ENCODE assay signal across 10 cellular contexts in genomic region chr7:17130281-17131059, GRCh38.
DNase-seq lines count a peak whose midpoint lies in the region; ATAC-seq and TF ChIP-seq lines count a peak whose summit lies in the region.
"Had no signal": no experiment of that assay in that cellular context is flagged by ENCODE, and none has a peak within 500 bp of the region (broad histone marks: within the 10 kb centered on the region; RNA-seq: fewer than 3 reads in every experiment).

No MANE protein-coding gene starts in this region.

- 0 to 20% methylated on average over 1 of the region's 5 CpGs for WGBS in mesodermal cell (ENCODE audit: insufficient coverage in 2 of 2), 2 experiments

- H3K4me1 ChIP-seq in mesodermal cell (ENCODE audit: control insufficient read depth, insufficient read depth, low read length, poor library complexity, severe bottlenecking), result peaks cover 13% of the 10 kb centered on the region
- H3K4me1 ChIP-seq in effector memory CD4-positive, alpha-beta T cell (ENCODE audit: control insufficient read depth, insufficient read depth, low read length, poor library complexity, severe bottlenecking), result peaks cover 8% of the 10 kb centered on the region

- H3K9me3 ChIP-seq in mesodermal cell (ENCODE audit: control insufficient read depth, low read length), result no peaks in the 10 kb centered on the region
- no peaks in the 10 kb centered on the region for H3K9me3 ChIP-seq in effector memory CD4-positive, alpha-beta T cell (ENCODE audit: control insufficient read depth, low read length)

- ATAC-seq in HG02852 (IDR thresholded peaks at IDR 0.05; ENCODE audit: unreplicated experiment), result no peak

- no peak for TF ChIP-seq CTCF in AG09319 (IDR thresholded peaks at IDR 0.05; ENCODE audit: low read depth, low read length)
- TF ChIP-seq CTCF in choroid plexus epithelial cell (conservative IDR thresholded peaks at IDR 0.05; ENCODE audit: low read depth, low read length), result no peak

- H3K27me3 ChIP-seq in effector memory CD4-positive, alpha-beta T cell (replicated peaks; ENCODE audit: control insufficient read depth, insufficient read depth, low read length, poor library complexity, severe bottlenecking), result no peaks in the 10 kb centered on the region

- no peaks in the 10 kb centered on the region for H3K36me3 ChIP-seq in mesodermal cell (ENCODE audit: control insufficient read depth, insufficient read depth, low read length)
- no peaks in the 10 kb centered on the region for H3K36me3 ChIP-seq in effector memory CD4-positive, alpha-beta T cell (ENCODE audit: control insufficient read depth, insufficient read depth, low read length)

- H3K4me3 ChIP-seq in choroid plexus epithelial cell (ENCODE audit: low read depth, low read length) (peak overlapping the region; percentile 28), mesodermal cell (ENCODE audit: extremely low read depth, insufficient read depth, low read length, poor library complexity, severe bottlenecking) (no peak overlapping the region)
- H3K4me3 ChIP-seq in effector memory CD4-positive, alpha-beta T cell (ENCODE audit: insufficient read depth, low read depth, low read length, poor library complexity, severe bottlenecking), result no peak overlapping the region

- peak overlapping the region; percentile 62 for H3K27ac ChIP-seq in mesodermal cell (ENCODE audit: low read depth, low read length, severe bottlenecking)
- H3K27ac ChIP-seq in effector memory CD4-positive, alpha-beta T cell (ENCODE audit: insufficient read depth, low read length, poor library complexity, severe bottlenecking), result no peak overlapping the region

- DNase-seq in AG09319 (ENCODE audit: extremely low read depth, low read depth) (peak; percentile 34), HT-29 (ENCODE audit: low spot score) (peak; percentile 68), choroid plexus epithelial cell (ENCODE audit: low read depth) (peak; percentile 99), SKM-1 (lab: John Stamatoyannopoulos, UW; ENCODE audit: unreplicated experiment) (no peak), hypothalamus (lab: John Stamatoyannopoulos, UW) (no peak)
- no peak for DNase-seq in effector memory CD4-positive, alpha-beta T cell
- DNase-seq: activated effector memory CD4-positive, alpha-beta T cell treated with anti-CD3 and anti-CD28 coated beads, Interleukin-2, amount 50 U/mL, for 16 hours; NCI-H1048 had no signal

Comparison
In these comparisons a context has a peak if more than half of its experiments do, and no peak if none do; other contexts are left out.
1. DNase-seq: peak in AG09319 (single experiment), HT-29 (single experiment) and choroid plexus epithelial cell (single experiment); none in effector memory CD4-positive, alpha-beta T cell (0 of 3), SKM-1 (single experiment) and hypothalamus (0 of 51).